ENCODE assay signal across 7 cellular contexts in genomic region chr6:17251953-17252352, GRCh38. TPM values are rescaled to one million over a fixed set of nuclear protein-coding genes. Genes with fewer than 3 reads are reported as not detected.
"Had no signal": no experiment of that assay in that cellular context is flagged by ENCODE, and none has a peak within 500 bp of the region (broad histone marks: within the 10 kb centered on the region; RNA-seq: fewer than 3 reads in every experiment).

No MANE protein-coding gene starts in this region.

- H3K27ac ChIP-seq: HL-60 had no signal

- ATAC-seq: HepG2, K562 had no signal

- H3K4me3 ChIP-seq: K562 had no signal

- DNase-seq: KBM-7, KG1 had no signal

RNA-seq across cellular contexts. Expression of gene RBM24, which starts 29.2 kb away (rescaled TPM):
- total RNA-seq: HT-29, K562 had no signal
- polyA plus RNA-seq: IgD-negative memory B cell, K562 had no signal
